In genomic region chr1:204409878-204410763, GRCh38 we compare ENCODE assay signal across 8 cellular contexts. TPM values are rescaled to one million over a fixed set of nuclear protein-coding genes. Genes with fewer than 3 reads are reported as not detected.
A peak's percentile ranks its signal among the peaks of the same experiment; 100 is the strongest.
DNase-seq lines count a peak whose midpoint lies in the region; ATAC-seq and TF ChIP-seq lines count a peak whose summit lies in the region.

No MANE protein-coding gene starts in this region.

- peaks cover 16% of the 10 kb centered on the region for H3K36me3 Mint-ChIP-seq in nephron (ENCODE audit: low read depth)

- DNase-seq in CD1c-positive myeloid dendritic cell (ENCODE audit: extremely low spot score) = peak; percentile 45
- no peak for DNase-seq in NB4 (ENCODE audit: low read depth)
- DNase-seq in dorsolateral prefrontal cortex = no peak
- no peak for DNase-seq in NCI-H187 (lab: John Stamatoyannopoulos, UW)
- DNase-seq in NCI-H1436 treated with DMSO at 0.1 percent for 48 hours (lab: John Stamatoyannopoulos, UW) = no peak
- DNase-seq in NCI-H524 (lab: John Stamatoyannopoulos, UW) = no peak

- H3K4me3 Mint-ChIP-seq in nephron = peak overlapping the region; percentile 96 to 99 (median 99)

- peaks cover 3% of the 10 kb centered on the region for H3K27me3 Mint-ChIP-seq in nephron (ENCODE audit: low read depth)

- TF ChIP-seq CTCF in NB4 (IDR thresholded peaks at IDR 0.05; ENCODE audit: low read depth, low read length) (no peak), dorsolateral prefrontal cortex (IDR thresholded peaks at IDR 0.05 in 54 of 56, conservative IDR thresholded peaks at IDR 0.05 in 2 of 56; ENCODE audit: low read depth in 1 of 56, partially characterized antibody in 56 of 56) (no peak), nephron (IDR thresholded peaks at IDR 0.05; ENCODE audit: unreplicated experiment in 3 of 3) (no peak)

- intact Hi-C loops in dorsolateral prefrontal cortex (cut with DNase I) = loop anchor here (5.0 to 10.0 kb wide), 3 partner anchors 97 to 615 kb away; partner anchors contain the start of genes SNRPE (in 1 of the 2), ZBED6 (in 1 of the 2) and ZC3H11A (in 1 of the 2)

- H3K27ac ChIP-seq in dorsolateral prefrontal cortex = peak overlapping the region; percentile 41 to 100 (median 97)

- H3K9me3 Mint-ChIP-seq in nephron = no peaks in the 10 kb centered on the region

- no peaks in the 10 kb centered on the region for H3K27me3 ChIP-seq in dorsolateral prefrontal cortex

- no peak for ATAC-seq in GM21576 (IDR thresholded peaks at IDR 0.05; ENCODE audit: unreplicated experiment)

- TF ChIP-seq POLR2A in NB4 (IDR thresholded peaks at IDR 0.05; ENCODE audit: extremely low read depth, insufficient read length) = no peak

- H3K4me1 Mint-ChIP-seq in nephron = peaks cover 28% of the 10 kb centered on the region

- H3K27ac Mint-ChIP-seq in nephron = peak overlapping the region; percentile 97 to 100 (median 99)

- H3K4me3 ChIP-seq in NB4 (ENCODE audit: low read depth, low read length) (peak overlapping the region; percentile 99), dorsolateral prefrontal cortex (peak overlapping the region; percentile 57 to 99 (median 90))

RNA-seq across cellular contexts. Expression of gene PPP1R15B, which starts 1.5 kb away (rescaled TPM):
- 10 to 100 TPM; 26.2 to 55.9 (median 35.6) TPM for total RNA-seq in dorsolateral prefrontal cortex

RNA-seq across cellular contexts. Expression of gene PLEKHA6, which starts 50.4 kb away (rescaled TPM):
- total RNA-seq in dorsolateral prefrontal cortex = 100 to 1,000 TPM in 47 of 120 experiments, 10 to 100 TPM in 73; 49.5 to 154 (median 97.2) TPM
